Comparison of ENCODE assay signal across 6 cellular contexts in genomic region chr5:42216904-42217303, GRCh38.
"Had no signal": no experiment of that assay in that cellular context is flagged by ENCODE, and none has a peak within 500 bp of the region (broad histone marks: within the 10 kb centered on the region; RNA-seq: fewer than 3 reads in every experiment).

No MANE protein-coding gene starts in this region.

- H3K9ac ChIP-seq: GM23248 had no signal

- H3K9me3 Mint-ChIP-seq: H9 had no signal

- ATAC-seq: K562 had no signal

- H3K4me3 ChIP-seq: GM23248, K562 had no signal

- DNase-seq: GM23248, H9, HCEC 1CT, IMR-90, KG1 had no signal

- H3K27ac ChIP-seq: GM23248 had no signal

- H3K4me3 Mint-ChIP-seq: H9 had no signal

- H2AFZ ChIP-seq: GM23248 had no signal

- H3K27ac Mint-ChIP-seq: H9 had no signal
